In the genomic region with DNA sequence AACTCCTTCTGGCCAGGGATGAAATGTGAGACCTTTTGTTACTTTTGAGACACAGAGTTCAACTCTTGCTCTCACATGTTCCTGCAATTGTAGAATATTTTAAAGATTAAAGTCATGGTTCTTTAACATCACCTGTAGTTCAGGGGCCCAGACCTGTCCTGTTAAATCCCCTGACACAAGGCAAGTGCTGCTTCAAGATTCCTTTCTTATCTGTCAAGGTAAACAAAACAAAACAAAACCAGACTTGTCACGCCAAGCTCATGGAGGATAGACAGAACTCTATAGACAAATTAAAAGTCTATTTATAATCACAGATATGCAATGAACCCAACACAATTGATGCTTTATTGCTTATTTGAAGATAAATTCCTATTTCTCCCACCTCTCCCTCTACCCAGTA, we compare ENCODE assay signal across 19 cellular contexts. TPM values are rescaled to one million over a fixed set of nuclear protein-coding genes. Genes with fewer than 3 reads are reported as not detected.
DNase-seq lines count a peak whose midpoint lies in the region; ATAC-seq and TF ChIP-seq lines count a peak whose summit lies in the region.
"Had no signal": no experiment of that assay in that cellular context is flagged by ENCODE, and none has a peak within 500 bp of the region (broad histone marks: within the 10 kb centered on the region; RNA-seq: fewer than 3 reads in every experiment).

No MANE protein-coding gene starts in this region.

- H3K36me3 ChIP-seq in IMR-90 (ENCODE audit: control insufficient read depth, insufficient read depth, low read length) (no peaks in the 10 kb centered on the region), mammary epithelial cell (ENCODE audit: insufficient read depth, low read length) (no peaks in the 10 kb centered on the region), parathyroid adenoma (ENCODE audit: control insufficient read depth, insufficient read depth, low read length) (no peaks in the 10 kb centered on the region)
- H3K36me3 ChIP-seq: left ventricle myocardium inferior, uterus had no signal

- ATAC-seq in IMR-90 (ENCODE audit: low read depth) = no peak
- ATAC-seq in GM19397 (IDR thresholded peaks at IDR 0.05; ENCODE audit: unreplicated experiment) = no peak

- POLR2A ChIA-PET in IMR-90 (lab: Charles Lee; ENCODE audit: unreplicated experiment) = no interaction called here

- H3K9ac ChIP-seq in IMR-90 (ENCODE audit: low read depth, low read length) = no peak overlapping the region
- no peak overlapping the region for H3K9ac ChIP-seq in mammary epithelial cell (ENCODE audit: insufficient read depth, low read length)
- no peak overlapping the region for H3K9ac ChIP-seq in parathyroid adenoma

- H3K9me3 Mint-ChIP-seq in activated naive CD4-positive, alpha-beta T cell treated with anti-CD3 and anti-CD28 coated beads, Interleukin-2, amount 10 ng/mL, durations not matched to agents 7 days and 5 days = peaks cover 15% of the 10 kb centered on the region

- H3K27ac Mint-ChIP-seq in activated naive CD4-positive, alpha-beta T cell treated with anti-CD3 and anti-CD28 coated beads, Interleukin-2, amount 10 ng/mL, durations not matched to agents 7 days and 5 days = peak overlapping the region; percentile 86

- peak overlapping the region; percentile 84 for H3K18ac ChIP-seq in IMR-90 (ENCODE audit: low read depth, low read length)

- peak overlapping the region; percentile 99 for H2BK120ac ChIP-seq in IMR-90 (ENCODE audit: low read depth, low read length)

- intact Hi-C loops in IMR-90 (cut with micrococcal nuclease) (no loop called here), mammary epithelial cell (cut with micrococcal nuclease) (no loop called here)

- peak overlapping the region; percentile 97 for H2BK20ac ChIP-seq in IMR-90 (ENCODE audit: low read depth, low read length)

- H3K4me3 ChIP-seq in IMR-90 (ENCODE audit: insufficient read depth, low read depth, low read length) (no peak overlapping the region), mammary epithelial cell (replicated peaks in 1 of 3; ENCODE audit: insufficient read depth in 1 of 3, low read depth in 2 of 3, low read length in 3 of 3) (no peak overlapping the region), parathyroid adenoma (ENCODE audit: low read depth, low read length) (no peak overlapping the region)
- H3K4me3 ChIP-seq: left ventricle myocardium inferior, uterus had no signal

- H2AFZ ChIP-seq in IMR-90 (replicated peaks; ENCODE audit: low read length, poor library complexity) (no peak overlapping the region), mammary epithelial cell (ENCODE audit: low read depth, low read length) (no peak overlapping the region), parathyroid adenoma (peak overlapping the region; percentile 46)

- in situ Hi-C loops in IMR-90 (cut with MboI; ENCODE audit: low sequenced_read_pairs) (no loop called here), mammary epithelial cell (cut with MboI; ENCODE audit: low sequenced_read_pairs in 2 of 2) (no loop called here)

- peaks cover 18% of the 10 kb centered on the region for H3K9me1 ChIP-seq in IMR-90 (ENCODE audit: insufficient read depth, low read length)

- peaks cover 48% of the 10 kb centered on the region for H3K4me1 Mint-ChIP-seq in activated naive CD4-positive, alpha-beta T cell treated with anti-CD3 and anti-CD28 coated beads, Interleukin-2, amount 10 ng/mL, durations not matched to agents 7 days and 5 days

- no peak for DNase-seq in activated naive CD4-positive, alpha-beta T cell treated with anti-CD3 and anti-CD28 coated beads, Interleukin-2, amount 10 ng/mL, durations not matched to agents 7 days and 5 days
- no peak for DNase-seq in activated naive CD4-positive, alpha-beta T cell treated with anti-CD3 and anti-CD28 coated beads, Interleukin-2, amount 50 U/mL, for 16 hours
- DNase-seq in IMR-90 (peak; percentile 29), mammary epithelial cell (peak; percentile 54), MV-4-11 (lab: John Stamatoyannopoulos, UW) (no peak)
- no peak for DNase-seq in activated effector memory CD4-positive, alpha-beta T cell treated with Interleukin-2 at 50 U/mL for 16 hours
- DNase-seq: activated gamma-delta T cell; cortex of kidney; KBM-7; left ventricle myocardium inferior; NCI-H1048; NCI-H2029; NCI-H510A; occipital lobe; stimulated activated CD4-positive, alpha-beta T cell treated with anti-CD3 and anti-CD28 coated beads, Interleukin-2, amount 100 ng/mL, for 24 hours; uterus had no signal

- H3K27me3 ChIP-seq in IMR-90 (ENCODE audit: control insufficient read depth, insufficient read depth, low read length) = no peaks in the 10 kb centered on the region
- no peaks in the 10 kb centered on the region for H3K27me3 ChIP-seq in mammary epithelial cell (ENCODE audit: insufficient read depth, low read length)
- H3K27me3 ChIP-seq in parathyroid adenoma (ENCODE audit: control insufficient read depth, insufficient read depth, low read length) = no peaks in the 10 kb centered on the region
- H3K27me3 ChIP-seq: uterus had no signal

- H3K79me1 ChIP-seq in IMR-90 (ENCODE audit: low read depth in 1 of 2, low read length in 2 of 2) = no peaks in the 10 kb centered on the region

- TF ChIP-seq CTCF in IMR-90 (conservative IDR thresholded peaks at IDR 0.05; ENCODE audit: low read depth, low read length) = no peak
- TF ChIP-seq CTCF in mammary epithelial cell (conservative IDR thresholded peaks at IDR 0.05 in 1 of 2, IDR thresholded peaks at IDR 0.05 in 1 of 2; ENCODE audit: extremely low read depth in 1 of 2, insufficient read depth in 1 of 2, low read depth in 1 of 2, low read length in 2 of 2) = no peak
- no peak for TF ChIP-seq CTCF in parathyroid adenoma (IDR thresholded peaks at IDR 0.05)

- CTCF ChIA-PET in activated naive CD4-positive, alpha-beta T cell treated with anti-CD3 and anti-CD28 coated beads, Interleukin-2, amount 10 ng/mL, durations not matched to agents 7 days and 5 days (lab: Charles Lee) = interaction anchor here (1.3 kb wide), 2 partner anchors 10 to 48 kb away, joined by 3 read pairs; no protein-coding TSS in a partner anchor
- CTCF ChIA-PET in IMR-90 (lab: Yijun Ruan, JAX) = no interaction called here
- CTCF ChIA-PET in mammary epithelial cell (lab: Charles Lee; ENCODE audit: low non-redundant PET) = no interaction called here

- no peak overlapping the region for H3K4me2 ChIP-seq in IMR-90 (ENCODE audit: low read depth, low read length)
- H3K4me2 ChIP-seq in mammary epithelial cell (ENCODE audit: insufficient read depth, low read depth, low read length) = peak overlapping the region; percentile 6
- no peak overlapping the region for H3K4me2 ChIP-seq in parathyroid adenoma (ENCODE audit: low read length)

- dilution Hi-C loops in IMR-90 (cut with HindIII; ENCODE audit: low sequenced_read_pairs, unreplicated experiment) (no loop called here), mammary epithelial cell (cut with HindIII; ENCODE audit: low sequenced_read_pairs) (no loop called here)

- H3K9me3 ChIP-seq in IMR-90 (ENCODE audit: control insufficient read depth, insufficient read depth, low read length) (no peaks in the 10 kb centered on the region), mammary epithelial cell (replicated peaks; ENCODE audit: insufficient read depth, low read length) (no peaks in the 10 kb centered on the region), parathyroid adenoma (ENCODE audit: control insufficient read depth, low read length) (no peaks in the 10 kb centered on the region)
- H3K9me3 ChIP-seq: uterus had no signal

- H3K36me3 Mint-ChIP-seq in activated naive CD4-positive, alpha-beta T cell treated with anti-CD3 and anti-CD28 coated beads, Interleukin-2, amount 10 ng/mL, durations not matched to agents 7 days and 5 days = peaks cover 16% of the 10 kb centered on the region

- peak overlapping the region; percentile 87 for H3K4ac ChIP-seq in IMR-90 (ENCODE audit: low read depth, low read length)

- no peak for TF ChIP-seq RAD21 in IMR-90 (IDR thresholded peaks at IDR 0.05; ENCODE audit: low read length)

- no peak overlapping the region for H2AK9ac ChIP-seq in IMR-90 (replicated peaks; ENCODE audit: low read depth, low read length, poor library complexity)

- peak overlapping the region; percentile 62 for H4K91ac ChIP-seq in IMR-90 (ENCODE audit: insufficient read depth, low read depth, low read length)

- H3K14ac ChIP-seq in IMR-90 (replicated peaks; ENCODE audit: low read depth, low read length) = peak overlapping the region; percentile 89

- no peak for TF ChIP-seq POLR2A in IMR-90 (IDR thresholded peaks at IDR 0.05; ENCODE audit: low read depth, low read length)

- WGBS in IMR-90 (ENCODE audit: extremely low coverage in 2 of 2, insufficient read length in 1 of 2), 2 experiments = no CpG with 5 or more reads among the region's 1 CpG
- WGBS in mammary epithelial cell (ENCODE audit: low coverage, missing lambda C conversion rate) = 70% methylated on average over 1 of the region's 1 CpG

- no peaks in the 10 kb centered on the region for H3K79me2 ChIP-seq in mammary epithelial cell (ENCODE audit: insufficient read depth, low read length)
- no peaks in the 10 kb centered on the region for H3K79me2 ChIP-seq in parathyroid adenoma

- peak overlapping the region; percentile 39 for H2BK5ac ChIP-seq in IMR-90 (ENCODE audit: low read depth, low read length, poor library complexity, severe bottlenecking)

- H3K4me1 ChIP-seq in IMR-90 (ENCODE audit: control insufficient read depth, insufficient read depth, low read length) = peaks cover 16% of the 10 kb centered on the region
- peaks cover 49% of the 10 kb centered on the region for H3K4me1 ChIP-seq in mammary epithelial cell (ENCODE audit: insufficient read depth, low read length)
- H3K4me1 ChIP-seq in parathyroid adenoma = peaks cover 7% of the 10 kb centered on the region

- H4K20me1 ChIP-seq in IMR-90 (ENCODE audit: insufficient read depth, low read length) (no peaks in the 10 kb centered on the region), mammary epithelial cell (ENCODE audit: insufficient read depth, low read length) (no peaks in the 10 kb centered on the region)

- peak overlapping the region; percentile 27 to 58; a peak in 3 of 4 replicates for H4K8ac ChIP-seq in IMR-90 (ENCODE audit: low read depth in 2 of 2, low read length in 2 of 2)

- H2BK15ac ChIP-seq in IMR-90 (ENCODE audit: low read depth, low read length) = peak overlapping the region; percentile 99

- peak overlapping the region; percentile 54; the same call in 1 of the 2 replicates for H2AK5ac ChIP-seq in IMR-90 (ENCODE audit: low read depth, low read length)

- peak overlapping the region; percentile 32; the same call in 1 of the 2 replicates for H3K27ac ChIP-seq in IMR-90 (ENCODE audit: insufficient read depth, low read length)
- peak overlapping the region; percentile 25 for H3K27ac ChIP-seq in mammary epithelial cell (ENCODE audit: insufficient read depth, low read depth, low read length)
- no peak overlapping the region for H3K27ac ChIP-seq in parathyroid adenoma
- H3K27ac ChIP-seq: HL-60, uterus had no signal

- no peak overlapping the region for H3K4me3 Mint-ChIP-seq in activated naive CD4-positive, alpha-beta T cell treated with anti-CD3 and anti-CD28 coated beads, Interleukin-2, amount 10 ng/mL, durations not matched to agents 7 days and 5 days

- peak overlapping the region; percentile 71; the same call in 1 of the 2 replicates for H3K23ac ChIP-seq in IMR-90 (ENCODE audit: low read depth, low read length)

- H4K5ac ChIP-seq in IMR-90 (ENCODE audit: low read depth, low read length) = peak overlapping the region; percentile 33

- BruUV-seq in IMR-90 (replicated peaks; lab: Mats Ljungman, UMichigan) = no TSS peak
- BruUV-seq in mammary epithelial cell (replicated peaks; lab: Mats Ljungman, UMichigan) = no TSS peak

- H3K27me3 Mint-ChIP-seq in activated naive CD4-positive, alpha-beta T cell treated with anti-CD3 and anti-CD28 coated beads, Interleukin-2, amount 10 ng/mL, durations not matched to agents 7 days and 5 days = no peaks in the 10 kb centered on the region

- peak overlapping the region; percentile 19; the same call in 1 of the 2 replicates for H3K56ac ChIP-seq in IMR-90 (ENCODE audit: extremely low read depth, insufficient read depth, low read length)

RNA-seq across cellular contexts. Expression of a gene that starts 48.6 kb away (rescaled TPM):
- total RNA-seq in IMR-90 (2012; rRNA removed) (80.7 and 106 TPM in 2 replicates), mammary epithelial cell (10 to 100 TPM; 27.5 to 31.6 TPM)
- polyA plus RNA-seq in IMR-90 (2012; rRNA removed) (24.6 and 27.4 TPM in 2 replicates), mammary epithelial cell (13.2 TPM)
- polyA plus RNA-seq in IMR-90 (2012; cell fraction: cytosol; rRNA removed) = 5.2 and 6.1 TPM in 2 replicates
- 4.6 and 39.1 TPM in 2 replicates for polyA plus RNA-seq in IMR-90 (2012; cell fraction: nucleus; rRNA removed; ENCODE audit: low replicate concordance)
- 15.8 TPM for polyA minus RNA-seq in mammary epithelial cell

Comparison
In these comparisons a context has a peak if more than half of its experiments do, and no peak if none do; other contexts are left out.
1. DNase-seq: peak in IMR-90 (single experiment) and mammary epithelial cell (single experiment); none in activated naive CD4-positive, alpha-beta T cell treated with anti-CD3 and anti-CD28 coated beads, Interleukin-2, amount 10 ng/mL, durations not matched to agents 7 days and 5 days (single experiment), activated naive CD4-positive, alpha-beta T cell treated with anti-CD3 and anti-CD28 coated beads, Interleukin-2, amount 50 U/mL, for 16 hours (single experiment), activated effector memory CD4-positive, alpha-beta T cell treated with Interleukin-2 at 50 U/mL for 16 hours (single experiment) and MV-4-11 (single experiment).